In the genomic region with DNA sequence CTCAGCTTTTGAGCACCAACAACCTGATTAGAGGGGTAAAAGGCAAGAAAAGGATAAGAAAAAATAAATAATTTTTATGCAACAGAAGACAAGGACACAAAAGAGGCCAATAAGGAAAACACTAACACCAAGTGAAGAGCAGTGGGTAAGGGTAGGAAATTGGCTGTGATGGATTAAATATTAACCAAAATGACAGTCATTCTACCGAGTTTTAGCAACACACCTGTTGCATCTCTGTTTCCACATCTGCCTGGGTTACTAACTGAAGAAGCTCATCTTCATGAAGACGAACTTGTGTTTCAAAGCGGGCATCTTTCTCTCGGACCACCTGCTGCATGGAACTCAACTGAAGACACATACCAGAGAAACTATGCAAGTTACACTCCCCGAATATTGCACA, we compare ENCODE assay signal across 2 cellular contexts.
TF ChIP-seq lines count a peak whose summit lies in the region.

No MANE protein-coding gene starts in this region.

TF ChIP-seq in HepG2, 621 proteins besides CTCF, POLR2A, EP300 and RAD21 (continues in another document):
- TF ChIP-seq SOX13 (IDR thresholded peaks at IDR 0.05), result no peak
- no peak for TF ChIP-seq SOX13 (CRISPR knock-in tag; conservative IDR thresholded peaks at IDR 0.05 in 1 of 2, IDR thresholded peaks at IDR 0.05 in 1 of 2)
- TF ChIP-seq, protein P1, sequence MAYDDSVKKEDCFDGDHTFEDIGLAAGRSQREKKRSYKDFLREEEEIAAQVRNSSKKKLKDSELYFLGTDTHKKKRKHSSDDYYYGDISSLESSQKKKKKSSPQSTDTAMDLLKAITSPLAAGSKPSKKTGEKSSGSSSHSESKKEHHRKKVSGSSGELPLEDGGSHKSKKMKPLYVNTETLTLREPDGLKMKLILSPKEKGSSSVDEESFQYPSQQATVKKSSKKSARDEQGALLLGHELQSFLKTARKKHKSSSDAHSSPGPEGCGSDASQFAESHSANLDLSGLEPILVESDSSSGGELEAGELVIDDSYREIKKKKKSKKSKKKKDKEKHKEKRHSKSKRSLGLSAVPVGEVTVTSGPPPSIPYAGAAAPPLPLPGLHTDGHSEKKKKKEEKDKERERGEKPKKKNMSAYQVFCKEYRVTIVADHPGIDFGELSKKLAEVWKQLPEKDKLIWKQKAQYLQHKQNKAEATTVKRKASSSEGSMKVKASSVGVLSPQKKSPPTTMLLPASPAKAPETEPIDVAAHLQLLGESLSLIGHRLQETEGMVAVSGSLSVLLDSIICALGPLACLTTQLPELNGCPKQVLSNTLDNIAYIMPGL (CRISPR knock-in tag; IDR thresholded peaks at IDR 0.05; ENCODE audit: borderline replicate concordance in 1 of 2, low read depth in 1 of 2), result no peak
- TF ChIP-seq, protein P2, sequence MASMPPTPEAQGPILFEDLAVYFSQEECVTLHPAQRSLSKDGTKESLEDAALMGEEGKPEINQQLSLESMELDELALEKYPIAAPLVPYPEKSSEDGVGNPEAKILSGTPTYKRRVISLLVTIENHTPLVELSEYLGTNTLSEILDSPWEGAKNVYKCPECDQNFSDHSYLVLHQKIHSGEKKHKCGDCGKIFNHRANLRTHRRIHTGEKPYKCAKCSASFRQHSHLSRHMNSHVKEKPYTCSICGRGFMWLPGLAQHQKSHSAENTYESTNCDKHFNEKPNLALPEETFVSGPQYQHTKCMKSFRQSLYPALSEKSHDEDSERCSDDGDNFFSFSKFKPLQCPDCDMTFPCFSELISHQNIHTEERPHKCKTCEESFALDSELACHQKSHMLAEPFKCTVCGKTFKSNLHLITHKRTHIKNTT (CRISPR knock-in tag; IDR thresholded peaks at IDR 0.05), result no peak
- no peak for TF ChIP-seq BORCS8-MEF2B (CRISPR knock-in tag; IDR thresholded peaks at IDR 0.05)
- TF ChIP-seq MAZ (IDR thresholded peaks at IDR 0.05; ENCODE audit: borderline replicate concordance, low read depth, low read length), result no peak
- TF ChIP-seq MAZ (CRISPR knock-in tag; IDR thresholded peaks at IDR 0.05; ENCODE audit: low read depth), result no peak
- TF ChIP-seq ZNF136 (CRISPR knock-in tag; IDR thresholded peaks at IDR 0.05; ENCODE audit: low read depth), result no peak
- TF ChIP-seq KAT7 (CRISPR knock-in tag; IDR thresholded peaks at IDR 0.05; ENCODE audit: borderline replicate concordance), result no peak
- TF ChIP-seq CAMTA2 (CRISPR knock-in tag; IDR thresholded peaks at IDR 0.05; ENCODE audit: borderline replicate concordance), result no peak
- TF ChIP-seq, protein P3, sequence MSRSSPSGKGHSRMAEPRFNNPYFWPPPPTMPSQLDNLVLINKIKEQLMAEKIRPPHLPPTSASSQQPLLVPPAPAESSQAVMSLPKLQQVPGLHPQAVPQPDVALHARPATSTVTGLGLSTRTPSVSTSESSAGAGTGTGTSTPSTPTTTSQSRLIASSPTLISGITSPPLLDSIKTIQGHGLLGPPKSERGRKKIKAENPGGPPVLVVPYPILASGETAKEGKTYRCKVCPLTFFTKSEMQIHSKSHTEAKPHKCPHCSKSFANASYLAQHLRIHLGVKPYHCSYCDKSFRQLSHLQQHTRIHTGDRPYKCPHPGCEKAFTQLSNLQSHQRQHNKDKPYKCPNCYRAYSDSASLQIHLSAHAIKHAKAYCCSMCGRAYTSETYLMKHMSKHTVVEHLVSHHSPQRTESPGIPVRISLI (CRISPR knock-in tag; IDR thresholded peaks at IDR 0.05; ENCODE audit: borderline replicate concordance), result no peak
- no peak for TF ChIP-seq SRSF1 (optimal IDR thresholded peaks at IDR 0.05; ENCODE audit: low read depth, low read length)
- no peak for TF ChIP-seq ZNF564 (CRISPR knock-in tag; IDR thresholded peaks at IDR 0.05)
- no peak for TF ChIP-seq ZNF720 (CRISPR knock-in tag; IDR thresholded peaks at IDR 0.05)
- TF ChIP-seq, protein P4, sequence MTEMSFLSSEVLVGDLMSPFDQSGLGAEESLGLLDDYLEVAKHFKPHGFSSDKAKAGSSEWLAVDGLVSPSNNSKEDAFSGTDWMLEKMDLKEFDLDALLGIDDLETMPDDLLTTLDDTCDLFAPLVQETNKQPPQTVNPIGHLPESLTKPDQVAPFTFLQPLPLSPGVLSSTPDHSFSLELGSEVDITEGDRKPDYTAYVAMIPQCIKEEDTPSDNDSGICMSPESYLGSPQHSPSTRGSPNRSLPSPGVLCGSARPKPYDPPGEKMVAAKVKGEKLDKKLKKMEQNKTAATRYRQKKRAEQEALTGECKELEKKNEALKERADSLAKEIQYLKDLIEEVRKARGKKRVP (CRISPR knock-in tag; IDR thresholded peaks at IDR 0.05), result no peak
- no peak for TF ChIP-seq ZNF354B (CRISPR knock-in tag; IDR thresholded peaks at IDR 0.05)
- no peak for TF ChIP-seq ZNF335 (CRISPR knock-in tag; IDR thresholded peaks at IDR 0.05)
- TF ChIP-seq KAT2B (IDR thresholded peaks at IDR 0.05; ENCODE audit: borderline replicate concordance, low read depth, low read length), result no peak
- no peak for TF ChIP-seq RAD51 (IDR thresholded peaks at IDR 0.05; ENCODE audit: borderline replicate concordance)
- TF ChIP-seq SIX4 (CRISPR knock-in tag; IDR thresholded peaks at IDR 0.05), result no peak
- TF ChIP-seq SAP130 (CRISPR knock-in tag; IDR thresholded peaks at IDR 0.05; ENCODE audit: low read depth), result no peak

TF ChIP-seq in HEK293, 187 proteins besides CTCF, POLR2A, EP300 and RAD21:
- TF ChIP-seq SCRT1 (tag by site-specific recombination; IDR thresholded peaks at IDR 0.05; ENCODE audit: borderline replicate concordance), result peak; percentile 66; the same call in 1 of the 2 replicates
- TF ChIP-seq, protein P5, sequence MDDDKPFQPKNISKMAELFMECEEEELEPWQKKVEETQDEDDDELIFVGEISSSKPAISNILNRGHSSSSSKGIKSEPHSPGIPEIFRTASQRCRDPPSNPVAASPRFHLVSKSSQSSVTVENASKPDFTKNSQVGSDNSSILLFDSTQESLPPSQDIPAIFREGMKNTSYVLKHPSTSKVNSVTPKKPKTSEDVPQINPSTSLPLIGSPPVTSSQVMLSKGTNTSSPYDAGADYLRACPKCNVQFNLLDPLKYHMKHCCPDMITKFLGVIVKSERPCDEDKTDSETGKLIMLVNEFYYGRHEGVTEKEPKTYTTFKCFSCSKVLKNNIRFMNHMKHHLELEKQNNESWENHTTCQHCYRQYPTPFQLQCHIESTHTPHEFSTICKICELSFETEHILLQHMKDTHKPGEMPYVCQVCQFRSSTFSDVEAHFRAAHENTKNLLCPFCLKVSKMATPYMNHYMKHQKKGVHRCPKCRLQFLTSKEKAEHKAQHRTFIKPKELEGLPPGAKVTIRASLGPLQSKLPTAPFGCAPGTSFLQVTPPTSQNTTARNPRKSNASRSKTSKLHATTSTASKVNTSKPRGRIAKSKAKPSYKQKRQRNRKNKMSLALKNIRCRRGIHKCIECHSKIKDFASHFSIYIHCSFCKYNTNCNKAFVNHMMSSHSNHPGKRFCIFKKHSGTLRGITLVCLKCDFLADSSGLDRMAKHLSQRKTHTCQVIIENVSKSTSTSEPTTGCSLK (tag by site-specific recombination; IDR thresholded peaks at IDR 0.05), result no peak
- TF ChIP-seq ZNF610 (tag by site-specific recombination; IDR thresholded peaks at IDR 0.05; ENCODE audit: borderline replicate concordance), result no peak
- TF ChIP-seq SCRT2 (tag by site-specific recombination; IDR thresholded peaks at IDR 0.05), result peak; percentile 81
- TF ChIP-seq ZNF843 (tag by site-specific recombination; IDR thresholded peaks at IDR 0.05), result no peak
- TF ChIP-seq ZNF423 (tag by site-specific recombination; IDR thresholded peaks at IDR 0.05), result no peak
- TF ChIP-seq KLF10 (tag by site-specific recombination; IDR thresholded peaks at IDR 0.05), result no peak
